12 cellular contexts compared by ENCODE assay signal in genomic region chr17:76398523-76399174, GRCh38. TPM values are rescaled to one million over a fixed set of nuclear protein-coding genes. Genes with fewer than 3 reads are reported as not detected.
DNase-seq lines count a peak whose midpoint lies in the region; ATAC-seq, FAIRE-seq and TF ChIP-seq lines count a peak whose summit lies in the region.
"Had no signal": no experiment of that assay in that cellular context is flagged by ENCODE, and none has a peak within 500 bp of the region (broad histone marks: within the 10 kb centered on the region; RNA-seq: fewer than 3 reads in every experiment).

No MANE protein-coding gene starts in this region.

- POLR2A ChIA-PET in SK-N-SH (lab: Yijun Ruan, JAX) = interaction anchor here (0.8 to 1.5 kb wide), 5 partner anchors 11 to 94 kb away, joined by 3 to 9 read pairs (median 3); partner anchors contain the start of gene QRICH2

- H3K9ac ChIP-seq in SK-N-SH = no peak overlapping the region

- no peaks in the 10 kb centered on the region for H3K9me2 ChIP-seq in SK-N-SH

- H3K4me2 ChIP-seq in SK-N-SH = no peak overlapping the region

- peaks cover 0 to 3% of the 10 kb centered on the region in 2 experiments; a peak in 1 of 4 replicates for H3K4me1 ChIP-seq in SK-N-SH (ENCODE audit: control insufficient read depth in 1 of 2, insufficient read depth in 2 of 2, low read depth in 1 of 2, low read length in 1 of 2)
- peaks cover 4% of the 10 kb centered on the region for H3K4me1 ChIP-seq in psoas muscle
- H3K4me1 ChIP-seq: prostate gland had no signal

- H3K27me3 ChIP-seq in SK-N-SH (ENCODE audit: insufficient read depth) (no peaks in the 10 kb centered on the region), psoas muscle (ENCODE audit: insufficient read depth in 3 of 3, low read length in 2 of 3) (no peaks in the 10 kb centered on the region)
- H3K27me3 ChIP-seq: suprapubic skin had no signal

- H3K9me3 ChIP-seq in SK-N-SH (no peaks in the 10 kb centered on the region), psoas muscle (no peaks in the 10 kb centered on the region)
- H3K9me3 ChIP-seq: prostate gland, suprapubic skin had no signal

- DNase-seq in SK-N-SH = no peak
- DNase-seq in RCC 7860 (ENCODE audit: low spot score) = peak; percentile 92
- DNase-seq in left ventricle myocardium superior = no peak
- no peak for DNase-seq in psoas muscle
- DNase-seq in amniotic stem cell (lab: John Stamatoyannopoulos, UW) = no peak

- H3K36me3 ChIP-seq in SK-N-SH (replicated peaks in 1 of 2; ENCODE audit: control insufficient read depth in 1 of 2, insufficient read depth in 2 of 2, low read length in 1 of 2) (peaks cover 61 to 86% of the 10 kb centered on the region in 2 experiments), psoas muscle (ENCODE audit: insufficient read depth in 1 of 2, low read depth in 1 of 2) (peaks cover 2 to 99% of the 10 kb centered on the region in 2 donors)

- TF ChIP-seq EP300 in SK-N-SH (IDR thresholded peaks at IDR 0.05; ENCODE audit: borderline replicate concordance in 1 of 2, low read depth in 1 of 2, low read length in 1 of 2) = no peak

- H3K79me2 ChIP-seq in SK-N-SH (ENCODE audit: insufficient read depth) = no peaks in the 10 kb centered on the region

- H3K4me3 ChIP-seq in SK-N-SH (ENCODE audit: low read depth in 2 of 2, low read length in 1 of 2) (no peak overlapping the region), psoas muscle (no peak overlapping the region)
- H3K4me3 ChIP-seq: prostate gland, suprapubic skin had no signal

- FAIRE-seq in RCC 7860 (lab: Jason Lieb, UNC) = peak; percentile 92
- FAIRE-seq: A204.1, colon had no signal

- TF ChIP-seq CTCF in SK-N-SH (IDR thresholded peaks at IDR 0.05) (no peak), psoas muscle (IDR thresholded peaks at IDR 0.05) (no peak)

- no peak overlapping the region for H2AFZ ChIP-seq in SK-N-SH (ENCODE audit: low read depth)

- H3F3A ChIP-seq in SK-N-SH (replicated peaks; ENCODE audit: insufficient read depth) = no peaks in the 10 kb centered on the region

- no peak for TF ChIP-seq RAD21 in SK-N-SH (IDR thresholded peaks at IDR 0.05; ENCODE audit: low read length)

- ATAC-seq in SK-N-SH treated with all-trans-retinoic acid at 6 μM for 48 hours = peak; percentile 29
- ATAC-seq in left ventricle myocardium superior = peak; percentile 14
- peak; percentile 7 to 29 (median 22) for ATAC-seq in psoas muscle
- ATAC-seq in GM18867 (IDR thresholded peaks at IDR 0.05; ENCODE audit: unreplicated experiment) = no peak
- no peak for ATAC-seq in GM18502 (IDR thresholded peaks at IDR 0.05; ENCODE audit: poor library complexity, unreplicated experiment)

- H3K27ac ChIP-seq in SK-N-SH (ENCODE audit: low read depth in 2 of 2, low read length in 1 of 2) = no peak overlapping the region
- no peak overlapping the region for H3K27ac ChIP-seq in psoas muscle
- H3K27ac ChIP-seq: prostate gland, suprapubic skin had no signal

- no peaks in the 10 kb centered on the region for H4K20me1 ChIP-seq in SK-N-SH (ENCODE audit: insufficient read depth)

- intact Hi-C loops in left ventricle myocardium superior (cut with micrococcal nuclease) = loop anchor here (5.0 kb wide), 1 partner anchor 96 kb away; no protein-coding TSS in a partner anchor
- intact Hi-C loops in psoas muscle (cut with DNase I) = loop anchor here in 1 of 2 donors (5.0 kb wide), 1 partner anchor 96 kb away; no protein-coding TSS in a partner anchor

- CTCF ChIA-PET in SK-N-SH (lab: Yijun Ruan, JAX) = interaction anchor here (0.7 to 10.1 kb wide), 69 partner anchors 8 to 391 kb away, joined by 3 to 348 read pairs (median 8); partner anchors contain the start of genes AANAT, PRPSAP1, QRICH2 and RHBDF2

- WGBS in SK-N-SH (ENCODE audit: low lambda C conversion rate) = 82% methylated on average over 16 of the region's 20 CpGs
- 58 to 79% (median 74%) methylated on average over 20 of the region's 20 CpGs for WGBS in psoas muscle, 3 donors

TF ChIP-seq in SK-N-SH treated with all-trans-retinoic acid at 6 μM for 48 hours, 23 proteins besides CTCF, POLR2A, EP300 and RAD21 (continues in another document):
- TF ChIP-seq CSRNP3 (CRISPR knock-in tag; IDR thresholded peaks at IDR 0.05) (no peak), SNAI2 (CRISPR knock-in tag; IDR thresholded peaks at IDR 0.05) (no peak), OSR1 (CRISPR knock-in tag; IDR thresholded peaks at IDR 0.05) (no peak), ZFP3 (CRISPR knock-in tag; IDR thresholded peaks at IDR 0.05) (no peak), ISL1 (CRISPR knock-in tag; IDR thresholded peaks at IDR 0.05) (no peak)

TF ChIP-seq in SK-N-SH, 30 proteins besides CTCF, POLR2A, EP300 and RAD21:
- TF ChIP-seq, protein P1, sequence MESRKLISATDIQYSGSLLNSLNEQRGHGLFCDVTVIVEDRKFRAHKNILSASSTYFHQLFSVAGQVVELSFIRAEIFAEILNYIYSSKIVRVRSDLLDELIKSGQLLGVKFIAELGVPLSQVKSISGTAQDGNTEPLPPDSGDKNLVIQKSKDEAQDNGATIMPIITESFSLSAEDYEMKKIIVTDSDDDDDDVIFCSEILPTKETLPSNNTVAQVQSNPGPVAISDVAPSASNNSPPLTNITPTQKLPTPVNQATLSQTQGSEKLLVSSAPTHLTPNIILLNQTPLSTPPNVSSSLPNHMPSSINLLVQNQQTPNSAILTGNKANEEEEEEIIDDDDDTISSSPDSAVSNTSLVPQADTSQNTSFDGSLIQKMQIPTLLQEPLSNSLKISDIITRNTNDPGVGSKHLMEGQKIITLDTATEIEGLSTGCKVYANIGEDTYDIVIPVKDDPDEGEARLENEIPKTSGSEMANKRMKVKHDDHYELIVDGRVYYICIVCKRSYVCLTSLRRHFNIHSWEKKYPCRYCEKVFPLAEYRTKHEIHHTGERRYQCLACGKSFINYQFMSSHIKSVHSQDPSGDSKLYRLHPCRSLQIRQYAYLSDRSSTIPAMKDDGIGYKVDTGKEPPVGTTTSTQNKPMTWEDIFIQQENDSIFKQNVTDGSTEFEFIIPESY (IDR thresholded peaks at IDR 0.05; ENCODE audit: borderline replicate concordance, low read depth) = no peak
- TF ChIP-seq POLR2AphosphoS5 (IDR thresholded peaks at IDR 0.05; ENCODE audit: low read depth, low read length) (no peak), CHD2 (IDR thresholded peaks at IDR 0.05; ENCODE audit: low read length, partially characterized antibody) (no peak), MXI1 (IDR thresholded peaks at IDR 0.05; ENCODE audit: low read depth, low read length) (no peak), SIN3A (IDR thresholded peaks at IDR 0.05; ENCODE audit: borderline replicate concordance, low read depth, low read length) (no peak), EZH2phosphoT487 (IDR thresholded peaks at IDR 0.05; ENCODE audit: borderline replicate concordance, low read depth) (no peak)
- TF ChIP-seq, protein P2, sequence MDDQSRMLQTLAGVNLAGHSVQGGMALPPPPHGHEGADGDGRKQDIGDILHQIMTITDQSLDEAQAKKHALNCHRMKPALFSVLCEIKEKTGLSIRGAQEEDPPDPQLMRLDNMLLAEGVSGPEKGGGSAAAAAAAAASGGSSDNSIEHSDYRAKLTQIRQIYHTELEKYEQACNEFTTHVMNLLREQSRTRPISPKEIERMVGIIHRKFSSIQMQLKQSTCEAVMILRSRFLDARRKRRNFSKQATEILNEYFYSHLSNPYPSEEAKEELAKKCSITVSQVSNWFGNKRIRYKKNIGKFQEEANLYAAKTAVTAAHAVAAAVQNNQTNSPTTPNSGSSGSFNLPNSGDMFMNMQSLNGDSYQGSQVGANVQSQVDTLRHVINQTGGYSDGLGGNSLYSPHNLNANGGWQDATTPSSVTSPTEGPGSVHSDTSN (IDR thresholded peaks at IDR 0.05) = no peak

RNA-seq across cellular contexts. Expression of gene SPHK1, which starts 14.2 kb away (rescaled TPM):
- 7.7 and 12.3 TPM in 2 replicates for polyA plus RNA-seq in SK-N-SH (2012; rRNA removed)
- polyA plus RNA-seq in SK-N-SH (2012; cell fraction: cytosol; rRNA removed) = 3.4 and 5.6 TPM in 2 replicates
- polyA plus RNA-seq in SK-N-SH (2012; cell fraction: nucleus; rRNA removed) = 43.8 and 66.0 TPM in 2 replicates
- total RNA-seq in left ventricle myocardium superior = 2.7 TPM
- total RNA-seq in psoas muscle = 1 to 10 TPM in 3 of 4 donors, under 1 TPM in 1; 0.90 to 5.3 (median 2.6) TPM
- polyA plus RNA-seq in psoas muscle = 10 to 100 TPM in 1 of 3 donors, 1 to 10 TPM in 2; 1.3 to 21.3 (median 3.1) TPM

RNA-seq across cellular contexts. Expression of gene PRPSAP1, which starts 44.9 kb away (rescaled TPM):
- polyA plus RNA-seq in SK-N-SH (2012; rRNA removed) (118 and 125 TPM in 2 replicates), psoas muscle (10 to 100 TPM in 2 of 3 donors, 1 to 10 TPM in 1; 9.5 to 24.7 (median 12.3) TPM)
- 105 and 114 TPM in 2 replicates for polyA plus RNA-seq in SK-N-SH (2012; cell fraction: cytosol; rRNA removed)
- 216 and 280 TPM in 2 replicates for polyA plus RNA-seq in SK-N-SH (2012; cell fraction: nucleus; rRNA removed)
- total RNA-seq in left ventricle myocardium superior (38.8 TPM), psoas muscle (10 to 100 TPM; 14.8 to 20.0 (median 18.1) TPM)

RNA-seq across cellular contexts. Expression of gene UBE2O, which starts 54.3 kb away (rescaled TPM):
- polyA plus RNA-seq in SK-N-SH (2012; rRNA removed) = 20.0 and 25.4 TPM in 2 replicates
- polyA plus RNA-seq in SK-N-SH (2012; cell fraction: cytosol; rRNA removed) = 9.8 and 16.2 TPM in 2 replicates
- 54.5 and 60.1 TPM in 2 replicates for polyA plus RNA-seq in SK-N-SH (2012; cell fraction: nucleus; rRNA removed)
- total RNA-seq in left ventricle myocardium superior = 39.0 TPM
- 10 to 100 TPM; 37.3 to 45.5 (median 39.7) TPM for total RNA-seq in psoas muscle
- polyA plus RNA-seq in psoas muscle = 10 to 100 TPM; 11.6 to 23.9 (median 12.3) TPM

Comparison
In these comparisons a context has a peak if more than half of its experiments do, and no peak if none do; other contexts are left out.
1. ATAC-seq: peak in SK-N-SH treated with all-trans-retinoic acid at 6 μM for 48 hours (single experiment), left ventricle myocardium superior (single experiment) and psoas muscle (4 of 4); none in GM18867 (single experiment) and GM18502 (single experiment).